29 cellular contexts compared by ENCODE assay signal in the genomic region with DNA sequence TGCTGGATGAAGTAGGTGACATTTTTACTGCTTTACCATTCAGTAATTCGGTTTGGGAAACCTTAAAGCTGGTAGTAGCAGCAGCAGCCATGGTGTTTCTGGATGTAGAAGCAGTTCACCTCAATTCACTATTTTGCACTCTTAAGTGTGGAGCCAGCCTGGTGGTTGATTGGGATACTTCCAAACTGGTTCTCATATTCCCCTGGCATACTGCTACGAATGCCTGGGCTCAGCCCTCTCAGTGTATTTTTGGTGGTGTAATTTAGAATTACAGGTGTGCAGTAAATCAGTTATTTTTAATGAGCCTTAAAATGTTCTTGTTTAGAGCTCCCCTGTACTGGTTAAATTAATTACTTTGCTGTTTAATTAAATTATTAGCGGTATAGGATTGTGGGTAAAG. TPM values are rescaled to one million over a fixed set of nuclear protein-coding genes. Genes with fewer than 3 reads are reported as not detected.
DNase-seq lines count a peak whose midpoint lies in the region; ATAC-seq, FAIRE-seq and TF ChIP-seq lines count a peak whose summit lies in the region.
"Had no signal": no experiment of that assay in that cellular context is flagged by ENCODE, and none has a peak within 500 bp of the region (broad histone marks: within the 10 kb centered on the region; RNA-seq: fewer than 3 reads in every experiment).

No MANE protein-coding gene starts in this region.

- no peaks in the 10 kb centered on the region for H3K9me2 ChIP-seq in SK-N-SH

- peaks cover 19 to 26% of the 10 kb centered on the region in 2 experiments for H3K4me1 ChIP-seq in SK-N-SH (ENCODE audit: control insufficient read depth in 1 of 2, insufficient read depth in 2 of 2, low read depth in 1 of 2, low read length in 1 of 2)

- H3K9ac ChIP-seq in SK-N-SH = no peak overlapping the region

- H3K4me3 Mint-ChIP-seq in natural killer cell treated with Interleukin-12 subunit alpha and Interleukin-12 subunit beta and Interleukin-15 and Interleukin-18, amount 100 ng/mL, for 72 hours = no peak overlapping the region
- H3K4me3 Mint-ChIP-seq in natural killer cell (no peak overlapping the region), nephron progenitor cell (no peak overlapping the region)
- H3K4me3 Mint-ChIP-seq: activated CD4-positive, alpha-beta memory T cell treated with anti-CD3 and anti-CD28 coated beads, Interleukin-2, amount 10 ng/mL, durations not matched to agents 7 days and 5 days; CD14-positive monocyte; naive B cell had no signal

- H3K4me3 ChIP-seq in SK-N-SH (ENCODE audit: low read depth in 2 of 2, low read length in 1 of 2) = no peak overlapping the region
- H3K4me3 ChIP-seq: SJCRH30, skin epidermis, stomach, upper lobe of right lung had no signal

- no peaks in the 10 kb centered on the region for H3K27me3 Mint-ChIP-seq in natural killer cell treated with Interleukin-12 subunit alpha and Interleukin-12 subunit beta and Interleukin-15 and Interleukin-18, amount 100 ng/mL, for 72 hours
- no peaks in the 10 kb centered on the region for H3K27me3 Mint-ChIP-seq in natural killer cell (ENCODE audit: low read depth in 2 of 2)
- H3K27me3 Mint-ChIP-seq in nephron progenitor cell (ENCODE audit: low read depth, poor library complexity) = peaks cover 3% of the 10 kb centered on the region
- H3K27me3 Mint-ChIP-seq: activated CD4-positive, alpha-beta memory T cell treated with anti-CD3 and anti-CD28 coated beads, Interleukin-2, amount 10 ng/mL, durations not matched to agents 7 days and 5 days; naive B cell had no signal

- peaks cover 100% of the 10 kb centered on the region for H3K79me2 ChIP-seq in SK-N-SH (ENCODE audit: insufficient read depth)

- H2AFZ ChIP-seq in SK-N-SH (ENCODE audit: low read depth) = no peak overlapping the region

- intact Hi-C loops in natural killer cell (cut with micrococcal nuclease) = no loop called here

- peaks cover 11% of the 10 kb centered on the region for H3K36me3 Mint-ChIP-seq in natural killer cell treated with Interleukin-12 subunit alpha and Interleukin-12 subunit beta and Interleukin-15 and Interleukin-18, amount 100 ng/mL, for 72 hours
- H3K36me3 Mint-ChIP-seq in natural killer cell (no peaks in the 10 kb centered on the region), nephron progenitor cell (ENCODE audit: low read depth) (peaks cover 59% of the 10 kb centered on the region)

- peaks cover 38 to 50% of the 10 kb centered on the region in 2 experiments for H3K36me3 ChIP-seq in SK-N-SH (replicated peaks in 1 of 2; ENCODE audit: control insufficient read depth in 1 of 2, insufficient read depth in 2 of 2, low read length in 1 of 2)

- peaks cover 25% of the 10 kb centered on the region for H3F3A ChIP-seq in SK-N-SH (replicated peaks; ENCODE audit: insufficient read depth)

- POLR2A ChIA-PET in SK-N-SH (lab: Yijun Ruan, JAX) = interaction anchor here (0.9 kb wide), 1 partner anchor 8 kb away, joined by 3 read pairs; no protein-coding TSS in a partner anchor

- no peaks in the 10 kb centered on the region for H3K9me3 Mint-ChIP-seq in natural killer cell treated with Interleukin-12 subunit alpha and Interleukin-12 subunit beta and Interleukin-15 and Interleukin-18, amount 100 ng/mL, for 72 hours
- H3K9me3 Mint-ChIP-seq in natural killer cell (no peaks in the 10 kb centered on the region), nephron progenitor cell (no peaks in the 10 kb centered on the region)
- H3K9me3 Mint-ChIP-seq: activated CD4-positive, alpha-beta memory T cell treated with anti-CD3 and anti-CD28 coated beads, Interleukin-2, amount 10 ng/mL, durations not matched to agents 7 days and 5 days; CD14-positive monocyte; naive B cell had no signal

- WGBS in SK-N-SH (ENCODE audit: low lambda C conversion rate) = 76% methylated on average over 3 of the region's 3 CpGs

- no peak for TF ChIP-seq RAD21 in SK-N-SH (IDR thresholded peaks at IDR 0.05; ENCODE audit: low read length)

- H3K27me3 ChIP-seq in SK-N-SH (ENCODE audit: insufficient read depth) = no peaks in the 10 kb centered on the region
- H3K27me3 ChIP-seq: SJCRH30, stomach, upper lobe of right lung had no signal

- H3K4me1 Mint-ChIP-seq in natural killer cell treated with Interleukin-12 subunit alpha and Interleukin-12 subunit beta and Interleukin-15 and Interleukin-18, amount 100 ng/mL, for 72 hours (ENCODE audit: low read depth in 2 of 2) = peaks cover 51 to 81% of the 10 kb centered on the region in 2 donors
- peaks cover 81 to 86% of the 10 kb centered on the region in 2 donors for H3K4me1 Mint-ChIP-seq in natural killer cell
- peaks cover 87% of the 10 kb centered on the region for H3K4me1 Mint-ChIP-seq in nephron progenitor cell

- no peak for DNase-seq in natural killer cell treated with Interleukin-12 subunit alpha and Interleukin-12 subunit beta and Interleukin-15 and Interleukin-18, amount 100 ng/mL, for 72 hours (ENCODE audit: low spot score)
- no peak for DNase-seq in natural killer cell
- no peak for DNase-seq in SK-N-SH
- DNase-seq in nephron progenitor cell = no peak
- no peak for DNase-seq in DMS79 (lab: John Stamatoyannopoulos, UW)
- DNase-seq in HT-29 (ENCODE audit: low spot score) = no peak
- DNase-seq in urothelium cell line (ENCODE audit: low spot score) = no peak
- DNase-seq: activated CD4-positive, alpha-beta memory T cell treated with anti-CD3 and anti-CD28 coated beads, Interleukin-2, amount 10 ng/mL, durations not matched to agents 7 days and 5 days; activated T-cell treated with anti-CD3 and anti-CD28 coated beads for 4 hours; Calu3; naive B cell; NCI-H1092 treated with DMSO at 0.1 percent for 48 hours; NCI-H187; NCI-H2171; NCI-H524; SJCRH30; stimulated activated CD8-positive, alpha-beta memory T cell treated with anti-CD3 and anti-CD28 coated beads, Interleukin-4, amount 100 ng/mL, for 48 hours; stomach; T-helper 1 cell; upper lobe of right lung had no signal

- CTCF ChIA-PET in SK-N-SH (lab: Yijun Ruan, JAX) = interaction anchor here (0.9 to 2.2 kb wide), 4 partner anchors 11 to 103 kb away, joined by 3 to 7 read pairs (median 6); no protein-coding TSS in a partner anchor

- peak overlapping the region; percentile 19 to 31 for H3K27ac Mint-ChIP-seq in natural killer cell treated with Interleukin-12 subunit alpha and Interleukin-12 subunit beta and Interleukin-15 and Interleukin-18, amount 100 ng/mL, for 72 hours
- no peak overlapping the region for H3K27ac Mint-ChIP-seq in natural killer cell
- H3K27ac Mint-ChIP-seq in nephron progenitor cell = peak overlapping the region; percentile 25
- H3K27ac Mint-ChIP-seq: activated CD4-positive, alpha-beta memory T cell treated with anti-CD3 and anti-CD28 coated beads, Interleukin-2, amount 10 ng/mL, durations not matched to agents 7 days and 5 days had no signal

- TF ChIP-seq CTCF in natural killer cell (IDR thresholded peaks at IDR 0.05) (no peak), SK-N-SH (IDR thresholded peaks at IDR 0.05) (0 out of 2 replicates have a peak, but pooled peaks have one; percentile 7), nephron progenitor cell (IDR thresholded peaks at IDR 0.05) (no peak)

- no peaks in the 10 kb centered on the region for H3K9me3 ChIP-seq in SK-N-SH
- H3K9me3 ChIP-seq: SJCRH30, stomach, upper lobe of right lung had no signal

- H3K27ac ChIP-seq in SK-N-SH (ENCODE audit: low read depth in 2 of 2, low read length in 1 of 2) = peak overlapping the region in 1 of 2 experiments; percentile 34; a peak in 1 of 4 replicates
- H3K27ac ChIP-seq: SJCRH30, skin epidermis, upper lobe of right lung had no signal

- no peak for FAIRE-seq in urothelium cell line (lab: Jason Lieb, UNC)
- FAIRE-seq: GM12892, H1 had no signal

- no peak overlapping the region for H3K4me2 ChIP-seq in SK-N-SH

- TF ChIP-seq EP300 in SK-N-SH (IDR thresholded peaks at IDR 0.05; ENCODE audit: borderline replicate concordance in 1 of 2, low read depth in 1 of 2, low read length in 1 of 2) = no peak

- peaks cover 100% of the 10 kb centered on the region for H4K20me1 ChIP-seq in SK-N-SH (ENCODE audit: insufficient read depth)

- no peak for ATAC-seq in natural killer cell treated with Interleukin-12 subunit alpha and Interleukin-12 subunit beta and Interleukin-15 and Interleukin-18, amount 100 ng/mL, for 72 hours
- ATAC-seq in natural killer cell = no peak
- ATAC-seq: left lobe of liver, upper lobe of right lung had no signal

TF ChIP-seq in SK-N-SH, 30 proteins besides CTCF, POLR2A, EP300 and RAD21 (continues in another document):
- TF ChIP-seq SMC3 (IDR thresholded peaks at IDR 0.05; ENCODE audit: low read depth, low read length) = no peak
- TF ChIP-seq RCOR1 (IDR thresholded peaks at IDR 0.05; ENCODE audit: low read length) = no peak
- no peak for TF ChIP-seq GATA2 (CRISPR knock-in tag; IDR thresholded peaks at IDR 0.05)
- no peak for TF ChIP-seq MXI1 (IDR thresholded peaks at IDR 0.05; ENCODE audit: low read depth, low read length)

RNA-seq across cellular contexts. Expression of gene HNRNPM, which starts 12.4 kb away (rescaled TPM):
- 100 to 1,000 TPM; 259 to 373 TPM for total RNA-seq in natural killer cell treated with Interleukin-12 subunit alpha and Interleukin-12 subunit beta and Interleukin-15 and Interleukin-18, amount 100 ng/mL, for 72 hours
- 100 to 1,000 TPM; 272 to 300 (median 299) TPM for total RNA-seq in natural killer cell
- polyA plus RNA-seq in SK-N-SH (2012; rRNA removed) = 178 and 205 TPM in 2 replicates
- polyA plus RNA-seq in SK-N-SH (2012; cell fraction: cytosol; rRNA removed) = 181 and 182 TPM in 2 replicates
- polyA plus RNA-seq in SK-N-SH (2012; cell fraction: nucleus; rRNA removed) = 161 and 269 TPM in 2 replicates
- total RNA-seq in HT-29 (2014; rRNA removed; shearing (Covaris generic)) = 162 and 178 TPM in 2 replicates

RNA-seq across cellular contexts. Expression of gene MARCHF2, which starts 44.1 kb away (rescaled TPM):
- 10 to 100 TPM; 13.7 to 17.0 TPM for total RNA-seq in natural killer cell treated with Interleukin-12 subunit alpha and Interleukin-12 subunit beta and Interleukin-15 and Interleukin-18, amount 100 ng/mL, for 72 hours
- 10 to 100 TPM; 32.4 to 42.3 (median 37.2) TPM for total RNA-seq in natural killer cell
- 52.9 and 57.2 TPM in 2 replicates for polyA plus RNA-seq in SK-N-SH (2012; rRNA removed)
- 22.9 and 46.6 TPM in 2 replicates for polyA plus RNA-seq in SK-N-SH (2012; cell fraction: cytosol; rRNA removed)
- 52.6 and 71.9 TPM in 2 replicates for polyA plus RNA-seq in SK-N-SH (2012; cell fraction: nucleus; rRNA removed)
- 20.0 and 25.2 TPM in 2 replicates for total RNA-seq in HT-29 (2014; rRNA removed; shearing (Covaris generic))

RNA-seq across cellular contexts. Expression of gene PRAM1, which starts 45.2 kb away (rescaled TPM):
- total RNA-seq in natural killer cell treated with Interleukin-12 subunit alpha and Interleukin-12 subunit beta and Interleukin-15 and Interleukin-18, amount 100 ng/mL, for 72 hours = 1 to 10 TPM; 1.5 to 2.0 TPM
- total RNA-seq in natural killer cell = 10 to 100 TPM in 1 of 3 donors, 1 to 10 TPM in 2; 7.7 to 17.5 (median 9.0) TPM
- polyA plus RNA-seq in SK-N-SH (2012; rRNA removed) = 0.15 and 0.18 TPM in 2 replicates
- 0.03 TPM in 1 of 2 replicates, not detected in the other for polyA plus RNA-seq in SK-N-SH (2012; cell fraction: cytosol; rRNA removed)
- polyA plus RNA-seq in SK-N-SH (2012; cell fraction: nucleus; rRNA removed) = 1.4 and 1.6 TPM in 2 replicates
- total RNA-seq in HT-29 (2014; rRNA removed; shearing (Covaris generic)) = not detected in 2 replicates
- total RNA-seq: Calu3, dermis microvascular lymphatic vessel endothelial cell, fibroblast of lung, osteoblast, renal cortical epithelial cell, SJCRH30 had no signal
- polyA plus RNA-seq: fibroblast of lung had no signal

RNA-seq across cellular contexts. Expression of gene ZNF414, which starts 56.8 kb away (rescaled TPM):
- 10 to 100 TPM; 15.5 to 16.8 TPM for total RNA-seq in natural killer cell treated with Interleukin-12 subunit alpha and Interleukin-12 subunit beta and Interleukin-15 and Interleukin-18, amount 100 ng/mL, for 72 hours
- 10 to 100 TPM; 42.1 to 46.4 (median 42.3) TPM for total RNA-seq in natural killer cell
- 12.2 and 17.0 TPM in 2 replicates for polyA plus RNA-seq in SK-N-SH (2012; rRNA removed)
- 9.5 and 16.5 TPM in 2 replicates for polyA plus RNA-seq in SK-N-SH (2012; cell fraction: cytosol; rRNA removed)
- 50.0 and 82.9 TPM in 2 replicates for polyA plus RNA-seq in SK-N-SH (2012; cell fraction: nucleus; rRNA removed)
- 9.8 and 15.7 TPM in 2 replicates for total RNA-seq in HT-29 (2014; rRNA removed; shearing (Covaris generic))

Comparison
In these comparisons a context has a peak if more than half of its experiments do, and no peak if none do; other contexts are left out.
1. H3K27ac Mint-ChIP-seq: peak in natural killer cell treated with Interleukin-12 subunit alpha and Interleukin-12 subunit beta and Interleukin-15 and Interleukin-18, amount 100 ng/mL, for 72 hours (2 of 2) and nephron progenitor cell (single experiment); none in natural killer cell (0 of 2).